ENCODE assay signal across 17 cellular contexts in the genomic region with DNA sequence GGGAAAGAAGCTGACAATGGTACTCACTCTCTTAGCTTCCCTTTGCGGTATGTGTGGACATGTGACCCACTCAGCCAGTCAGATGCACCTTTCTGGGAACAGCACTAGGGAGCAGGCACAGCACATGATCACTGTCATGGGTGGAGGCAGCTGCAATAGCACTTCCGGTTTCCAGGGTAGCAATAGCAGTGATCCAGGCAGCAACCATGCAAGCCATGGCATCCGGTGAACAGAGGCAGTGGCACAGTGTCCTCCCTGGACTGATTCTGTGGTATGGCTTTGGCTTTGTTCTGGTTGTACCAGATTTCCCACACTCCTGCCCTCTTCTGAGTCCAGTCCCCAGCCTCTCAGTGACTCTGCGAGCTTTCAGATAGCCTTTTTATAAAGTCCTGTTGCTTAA.
DNase-seq lines count a peak whose midpoint lies in the region; ATAC-seq and TF ChIP-seq lines count a peak whose summit lies in the region.
"Had no signal": no experiment of that assay in that cellular context is flagged by ENCODE, and none has a peak within 500 bp of the region (broad histone marks: within the 10 kb centered on the region; RNA-seq: fewer than 3 reads in every experiment).

No MANE protein-coding gene starts in this region.

- peak overlapping the region; percentile 3; the same call in 1 of the 2 replicates for H3K27ac ChIP-seq in HL-60 (replicated peaks)
- H3K27ac ChIP-seq in naive thymus-derived CD4-positive, alpha-beta T cell (ENCODE audit: low read depth, low read length): no peak overlapping the region
- H3K27ac ChIP-seq: thoracic aorta had no signal

- no peak overlapping the region for H3K4me3 ChIP-seq in HL-60 (replicated peaks; ENCODE audit: insufficient read depth, low read length)
- H3K4me3 ChIP-seq in naive thymus-derived CD4-positive, alpha-beta T cell (ENCODE audit: low read length): no peak overlapping the region
- H3K4me3 ChIP-seq: thoracic aorta had no signal

- no peak overlapping the region for H3K4me3 Mint-ChIP-seq in naive thymus-derived CD4-positive, alpha-beta T cell
- H3K4me3 Mint-ChIP-seq in activated T-helper 2 cell treated with anti-CD3 and anti-CD28 coated beads, Interferon-gamma antibody, Interleukin-2, Interleukin-4, amounts not matched to agents 10 μg/mL and 5 μg/mL and 100 μg/mL, durations not matched to agents 14 hours and 24 hours and 36 hours (ENCODE audit: low read depth): no peak overlapping the region
- H3K4me3 Mint-ChIP-seq: activated B cell treated with CpG ODN at 0.5 μM for 24 hours; activated T-helper 1 cell treated with anti-CD3 and anti-CD28 coated beads, Interleukin-12 subunit alpha, Interleukin-12 subunit beta, Interleukin-2, Interleukin-4 antibody, amounts not matched to agents 30 ng/mL and 10 ng/mL and 1 ng/mL, durations not matched to agents 14 hours and 24 hours and 36 hours; B cell; natural killer cell had no signal

- TF ChIP-seq POLR2A in erythroblast (IDR thresholded peaks at IDR 0.05; ENCODE audit: low read length): no peak

- peak; percentile 59 to 75 for DNase-seq in HL-60 (ENCODE audit: low read depth in 1 of 2, low spot score in 1 of 2)
- DNase-seq in NOMO-1 treated with DMSO at 0.1 percent for 48 hours (lab: John Stamatoyannopoulos, UW; ENCODE audit: unreplicated experiment): peak; percentile 0
- peak; percentile 9 to 22 for DNase-seq in erythroblast (lab: John Stamatoyannopoulos, UW)
- no peak for DNase-seq in naive thymus-derived CD4-positive, alpha-beta T cell
- no peak for DNase-seq in DMS 273 (lab: John Stamatoyannopoulos, UW; ENCODE audit: unreplicated experiment)
- no peak for DNase-seq in activated T-helper 2 cell treated with anti-CD3 and anti-CD28 coated beads, Interferon-gamma antibody, Interleukin-2, Interleukin-4, amounts not matched to agents 10 μg/mL and 5 μg/mL and 100 μg/mL, durations not matched to agents 14 hours and 24 hours and 36 hours (ENCODE audit: low spot score)
- no peak for DNase-seq in NCI-H2196 (lab: John Stamatoyannopoulos, UW; ENCODE audit: unreplicated experiment)
- DNase-seq in NCI-H2107 (lab: John Stamatoyannopoulos, UW): no peak
- DNase-seq: activated B cell treated with CpG ODN at 0.5 μM for 24 hours, glutamatergic neuron, natural killer cell, NCI-H1048, NCI-H526 treated with DMSO at 0.1 percent for 48 hours had no signal

- no peak overlapping the region for H3K27ac Mint-ChIP-seq in naive thymus-derived CD4-positive, alpha-beta T cell
- H3K27ac Mint-ChIP-seq in activated T-helper 2 cell treated with anti-CD3 and anti-CD28 coated beads, Interferon-gamma antibody, Interleukin-2, Interleukin-4, amounts not matched to agents 10 μg/mL and 5 μg/mL and 100 μg/mL, durations not matched to agents 14 hours and 24 hours and 36 hours: no peak overlapping the region
- H3K27ac Mint-ChIP-seq: activated B cell treated with CpG ODN at 0.5 μM for 24 hours; activated T-helper 1 cell treated with anti-CD3 and anti-CD28 coated beads, Interleukin-12 subunit alpha, Interleukin-12 subunit beta, Interleukin-2, Interleukin-4 antibody, amounts not matched to agents 30 ng/mL and 10 ng/mL and 1 ng/mL, durations not matched to agents 14 hours and 24 hours and 36 hours; B cell; natural killer cell had no signal

- no peaks in the 10 kb centered on the region for H3K36me3 ChIP-seq in naive thymus-derived CD4-positive, alpha-beta T cell (ENCODE audit: control insufficient read depth in 2 of 3, insufficient read depth in 3 of 3, low read length in 3 of 3)
- H3K36me3 ChIP-seq: thoracic aorta had no signal

- ATAC-seq in naive thymus-derived CD4-positive, alpha-beta T cell: peak; percentile 59
- ATAC-seq: HCT116 had no signal

- CTCF ChIA-PET in naive thymus-derived CD4-positive, alpha-beta T cell (lab: Charles Lee): no interaction called here

- H3K27me3 Mint-ChIP-seq in naive thymus-derived CD4-positive, alpha-beta T cell: no peaks in the 10 kb centered on the region
- H3K27me3 Mint-ChIP-seq in activated T-helper 2 cell treated with anti-CD3 and anti-CD28 coated beads, Interferon-gamma antibody, Interleukin-2, Interleukin-4, amounts not matched to agents 10 μg/mL and 5 μg/mL and 100 μg/mL, durations not matched to agents 14 hours and 24 hours and 36 hours (ENCODE audit: low read depth): no peaks in the 10 kb centered on the region
- H3K27me3 Mint-ChIP-seq: activated B cell treated with CpG ODN at 0.5 μM for 24 hours had no signal

- no peaks in the 10 kb centered on the region for H3K9me3 Mint-ChIP-seq in naive thymus-derived CD4-positive, alpha-beta T cell
- no peaks in the 10 kb centered on the region for H3K9me3 Mint-ChIP-seq in activated T-helper 2 cell treated with anti-CD3 and anti-CD28 coated beads, Interferon-gamma antibody, Interleukin-2, Interleukin-4, amounts not matched to agents 10 μg/mL and 5 μg/mL and 100 μg/mL, durations not matched to agents 14 hours and 24 hours and 36 hours
- H3K9me3 Mint-ChIP-seq: activated B cell treated with CpG ODN at 0.5 μM for 24 hours; activated T-helper 1 cell treated with anti-CD3 and anti-CD28 coated beads, Interleukin-12 subunit alpha, Interleukin-12 subunit beta, Interleukin-2, Interleukin-4 antibody, amounts not matched to agents 30 ng/mL and 10 ng/mL and 1 ng/mL, durations not matched to agents 14 hours and 24 hours and 36 hours; natural killer cell had no signal

- no peaks in the 10 kb centered on the region for H3K27me3 ChIP-seq in HL-60 (ENCODE audit: insufficient read depth, poor library complexity, severe bottlenecking)
- H3K27me3 ChIP-seq in naive thymus-derived CD4-positive, alpha-beta T cell (ENCODE audit: control insufficient read depth in 2 of 2, insufficient read depth in 2 of 2, low read length in 2 of 2): no peaks in the 10 kb centered on the region

- H3K9me3 ChIP-seq in naive thymus-derived CD4-positive, alpha-beta T cell (ENCODE audit: control insufficient read depth in 2 of 3, low read length in 3 of 3): no peaks in the 10 kb centered on the region
- H3K9me3 ChIP-seq: thoracic aorta had no signal

- no peaks in the 10 kb centered on the region for H3K4me1 ChIP-seq in naive thymus-derived CD4-positive, alpha-beta T cell (ENCODE audit: control insufficient read depth in 2 of 2, insufficient read depth in 2 of 2, low read length in 2 of 2)

- H3K36me3 Mint-ChIP-seq in naive thymus-derived CD4-positive, alpha-beta T cell: no peaks in the 10 kb centered on the region
- H3K36me3 Mint-ChIP-seq in activated T-helper 2 cell treated with anti-CD3 and anti-CD28 coated beads, Interferon-gamma antibody, Interleukin-2, Interleukin-4, amounts not matched to agents 10 μg/mL and 5 μg/mL and 100 μg/mL, durations not matched to agents 14 hours and 24 hours and 36 hours (ENCODE audit: low read depth): no peaks in the 10 kb centered on the region
- H3K36me3 Mint-ChIP-seq: natural killer cell had no signal

- H3K4me1 Mint-ChIP-seq in naive thymus-derived CD4-positive, alpha-beta T cell: peaks cover 0 to 14% (median 0%) of the 10 kb centered on the region in 7 donors
- H3K4me1 Mint-ChIP-seq in activated T-helper 2 cell treated with anti-CD3 and anti-CD28 coated beads, Interferon-gamma antibody, Interleukin-2, Interleukin-4, amounts not matched to agents 10 μg/mL and 5 μg/mL and 100 μg/mL, durations not matched to agents 14 hours and 24 hours and 36 hours (ENCODE audit: low read depth): peaks cover 22% of the 10 kb centered on the region
- H3K4me1 Mint-ChIP-seq: B cell, natural killer cell had no signal

- TF ChIP-seq CTCF in HL-60 (IDR thresholded peaks at IDR 0.05; ENCODE audit: insufficient read depth, low read length): no peak

- intact Hi-C loops in naive thymus-derived CD4-positive, alpha-beta T cell (cut with micrococcal nuclease): no loop called here
- intact Hi-C loops in activated T-helper 2 cell treated with anti-CD3 and anti-CD28 coated beads, Interferon-gamma antibody, Interleukin-2, Interleukin-4, amounts not matched to agents 10 μg/mL and 5 μg/mL and 100 μg/mL, durations not matched to agents 14 hours and 24 hours and 36 hours (cut with micrococcal nuclease): no loop called here

- POLR2A ChIA-PET in naive thymus-derived CD4-positive, alpha-beta T cell (lab: Charles Lee): no interaction called here

Comparison
In these comparisons a context has a peak if more than half of its experiments do, and no peak if none do; other contexts are left out.
1. DNase-seq: peak in HL-60 (2 of 2), NOMO-1 treated with DMSO at 0.1 percent for 48 hours (single experiment) and erythroblast (2 of 2); none in naive thymus-derived CD4-positive, alpha-beta T cell (0 of 9), DMS 273 (single experiment), activated T-helper 2 cell treated with anti-CD3 and anti-CD28 coated beads, Interferon-gamma antibody, Interleukin-2, Interleukin-4, amounts not matched to agents 10 μg/mL and 5 μg/mL and 100 μg/mL, durations not matched to agents 14 hours and 24 hours and 36 hours (single experiment), NCI-H2196 (single experiment) and NCI-H2107 (single experiment).